In genomic region chr1:29604796-29605195, GRCh38 we compare ENCODE assay signal across 6 cellular contexts.
DNase-seq lines count a peak whose midpoint lies in the region; TF ChIP-seq lines count a peak whose summit lies in the region.
"Not testable (repeated sequence)": the region's sequence is repeated elsewhere in the genome, so short reads cannot be mapped to it uniquely, and the experiment has no call there.

No MANE protein-coding gene starts in this region.

- not testable (repeated sequence) for TF ChIP-seq EP300 in esophagus muscularis mucosa (IDR thresholded peaks at IDR 0.05)

- not testable (repeated sequence) for TF ChIP-seq POLR2A in esophagus muscularis mucosa (IDR thresholded peaks at IDR 0.05; ENCODE audit: low read depth)

- H3K4me1 ChIP-seq in esophagus muscularis mucosa = not testable (repeated sequence)

- WGBS in esophagus muscularis mucosa = 88% methylated on average over 7 of the region's 7 CpGs

- peaks cover 0 to 27% (median 0%) of the 10 kb centered on the region in 4 donors for H3K27me3 ChIP-seq in esophagus muscularis mucosa

- H3K36me3 ChIP-seq in esophagus muscularis mucosa = not testable (repeated sequence)

- TF ChIP-seq CTCF in coronary artery (IDR thresholded peaks at IDR 0.05); esophagus muscularis mucosa (IDR thresholded peaks at IDR 0.05): not testable (repeated sequence)

- peak; percentile 5 for DNase-seq in activated CD8-positive, alpha-beta memory T cell treated with anti-CD3 and anti-CD28 coated beads for 24 hours
- DNase-seq in coronary artery (ENCODE audit: low spot score) (peak; percentile 21), esophagus muscularis mucosa (ENCODE audit: extremely low spot score) (peak; percentile 42), islet precursor cell (peak; percentile 15), mucosa of gallbladder (ENCODE audit: low spot score) (peak; percentile 4), posterior vena cava (ENCODE audit: low spot score) (peak; percentile 25)

- intact Hi-C loops in esophagus muscularis mucosa (cut with DNase I); posterior vena cava (cut with DNase I): not testable (repeated sequence)

- not testable (repeated sequence) for H3K27ac ChIP-seq in coronary artery; esophagus muscularis mucosa (replicated peaks in 1 of 4)

- not testable (repeated sequence) for H3K4me3 ChIP-seq in coronary artery, esophagus muscularis mucosa

- not testable (repeated sequence) for H3K9me3 ChIP-seq in esophagus muscularis mucosa
